In the genomic region with DNA sequence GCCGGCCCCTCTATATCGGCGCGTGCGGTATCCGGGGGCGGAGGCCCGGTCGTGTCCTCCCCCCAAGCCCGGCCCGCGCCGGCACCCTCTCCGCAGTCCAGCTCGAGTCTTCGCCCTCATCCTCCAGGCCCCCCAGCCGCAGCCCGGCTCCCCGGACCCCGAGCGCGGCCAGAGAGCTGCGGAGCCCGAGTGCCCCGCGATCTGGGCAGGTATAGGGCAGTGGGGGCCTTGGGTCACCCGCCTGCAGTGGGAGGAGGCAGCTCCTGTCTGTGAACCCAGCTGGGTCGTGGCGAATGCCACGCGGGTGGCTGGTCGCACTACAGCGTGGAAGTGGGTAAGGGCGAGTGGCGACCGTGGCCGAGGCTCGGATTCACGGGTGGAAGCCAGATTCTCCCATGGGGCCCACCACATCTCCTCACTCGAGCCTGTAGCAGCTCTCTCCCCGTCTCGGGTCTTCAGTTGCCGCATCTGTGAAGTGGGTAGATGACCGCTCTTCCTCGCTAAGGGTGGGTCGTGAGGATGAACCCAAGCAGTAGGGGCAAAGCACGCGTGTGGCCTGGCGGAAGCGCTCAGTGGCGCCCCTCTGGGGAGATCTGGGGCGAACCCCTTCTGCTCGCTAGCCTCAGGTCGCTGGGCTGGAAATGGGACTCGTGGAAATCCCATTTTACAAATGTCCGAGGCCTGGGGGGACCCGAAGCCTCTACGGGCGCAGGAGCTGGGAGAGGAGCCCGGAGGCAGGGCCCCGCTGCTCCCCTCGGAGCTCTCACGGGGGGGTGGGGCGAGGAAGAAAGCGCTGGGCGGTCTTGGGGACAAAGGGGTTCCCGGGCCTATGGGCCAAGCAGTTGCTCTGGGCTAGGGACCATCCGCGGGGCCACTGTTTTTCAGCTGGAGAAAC, we compare ENCODE assay signal across 15 cellular contexts. TPM values are rescaled to one million over a fixed set of nuclear protein-coding genes. Genes with fewer than 3 reads are reported as not detected.
A peak's percentile ranks its signal among the peaks of the same experiment; 100 is the strongest.
DNase-seq lines count a peak whose midpoint lies in the region; ATAC-seq, FAIRE-seq and TF ChIP-seq lines count a peak whose summit lies in the region.
"Had no signal": no experiment of that assay in that cellular context is flagged by ENCODE, and none has a peak within 500 bp of the region (broad histone marks: within the 10 kb centered on the region; RNA-seq: fewer than 3 reads in every experiment).

No MANE protein-coding gene starts in this region.

- H3K27me3 Mint-ChIP-seq in activated naive CD8-positive, alpha-beta T cell = peaks cover 12% of the 10 kb centered on the region
- peaks cover 34% of the 10 kb centered on the region for H3K27me3 Mint-ChIP-seq in activated naive CD8-positive, alpha-beta T cell treated with anti-CD3 and anti-CD28 coated beads, Interleukin-2, amount 50 U/mL, for 24 hours
- peaks cover 19% of the 10 kb centered on the region for H3K27me3 Mint-ChIP-seq in memory B cell
- H3K27me3 Mint-ChIP-seq in stimulated activated naive CD8-positive, alpha-beta T cell treated with anti-CD3 and anti-CD28 coated beads, Interleukin-15, amount 100 ng/mL, for 72 hours = peaks cover 52% of the 10 kb centered on the region

- intact Hi-C loops in K562 (cut with micrococcal nuclease) = no loop called here

- no peak overlapping the region for H3K4me3 ChIP-seq in K562

- peaks cover 19 to 38% of the 10 kb centered on the region in 2 experiments; a peak in 3 of 5 replicates for H3K27me3 ChIP-seq in K562 (ENCODE audit: control insufficient read depth in 2 of 2, insufficient read depth in 2 of 2, low read length in 2 of 2)

- no peak overlapping the region for H3K27ac Mint-ChIP-seq in activated naive CD8-positive, alpha-beta T cell
- H3K27ac Mint-ChIP-seq in activated naive CD8-positive, alpha-beta T cell treated with anti-CD3 and anti-CD28 coated beads, Interleukin-2, amount 50 U/mL, for 24 hours = no peak overlapping the region
- no peak overlapping the region for H3K27ac Mint-ChIP-seq in memory B cell
- no peak overlapping the region for H3K27ac Mint-ChIP-seq in stimulated activated naive CD8-positive, alpha-beta T cell treated with anti-CD3 and anti-CD28 coated beads, Interleukin-15, amount 100 ng/mL, for 72 hours

- TF ChIP-seq CTCF in K562 (IDR thresholded peaks at IDR 0.05 in 2 of 3, conservative IDR thresholded peaks at IDR 0.05 in 1 of 3; ENCODE audit: insufficient read depth in 2 of 3, low read depth in 1 of 3, low read length in 3 of 3) = peak in 2 of 3 experiments; percentile 7 to 21; a peak in 1 of 6 replicates

- H3K79me2 ChIP-seq in K562 (ENCODE audit: control insufficient read depth, insufficient read depth, low read length) = no peaks in the 10 kb centered on the region

- no peaks in the 10 kb centered on the region for H3K9me3 ChIP-seq in K562 (replicated peaks; ENCODE audit: control insufficient read depth, insufficient read depth, low read depth, low read length)

- in situ Hi-C loops in K562 (cut with MboI) = no loop called here

- no peak for TF ChIP-seq POLR2A in K562 (conservative IDR thresholded peaks at IDR 0.05)

- CTCF ChIA-PET in K562 (lab: Yijun Ruan, JAX; ENCODE audit: low intra/inter-chr PET ratio) = no interaction called here

- H3K4me2 ChIP-seq in K562 (ENCODE audit: insufficient read depth, low read length) = no peak overlapping the region

- no peak for DNase-seq in activated naive CD8-positive, alpha-beta T cell treated with anti-CD3 and anti-CD28 coated beads, Interleukin-2, amount 50 U/mL, for 24 hours
- no peak for DNase-seq in K562 (ENCODE audit: extremely low read depth in 1 of 4, low spot score in 3 of 4)
- no peak for DNase-seq in memory B cell (ENCODE audit: low spot score in 2 of 2)
- no peak for DNase-seq in stimulated activated naive CD8-positive, alpha-beta T cell treated with anti-CD3 and anti-CD28 coated beads, Interleukin-15, amount 100 ng/mL, for 72 hours
- no peak for DNase-seq in NCI-H2081 (lab: John Stamatoyannopoulos, UW)
- DNase-seq in UCSD-AML1 (lab: John Stamatoyannopoulos, UW; ENCODE audit: unreplicated experiment) = no peak
- DNase-seq: dermis blood vessel endothelial cell, NCI-H146, NCI-H526 had no signal

- BruUV-seq in K562 (replicated peaks; lab: Mats Ljungman, UMichigan) = no TSS peak

- H3K36me3 Mint-ChIP-seq in activated naive CD8-positive, alpha-beta T cell = no peaks in the 10 kb centered on the region
- no peaks in the 10 kb centered on the region for H3K36me3 Mint-ChIP-seq in activated naive CD8-positive, alpha-beta T cell treated with anti-CD3 and anti-CD28 coated beads, Interleukin-2, amount 50 U/mL, for 24 hours (ENCODE audit: low read depth)
- peaks cover 4% of the 10 kb centered on the region for H3K36me3 Mint-ChIP-seq in memory B cell

- 62% methylated on average over 30 of the region's 69 CpGs for WGBS in K562 (ENCODE audit: insufficient coverage, low coverage, missing lambda C conversion rate)

- H2AFZ ChIP-seq in K562 (ENCODE audit: low read depth, low read length) = no peak overlapping the region

- 0 out of 2 replicates have a peak, but pooled peaks cover 4% of the 10 kb centered on the region for H4K20me1 ChIP-seq in K562 (replicated peaks; ENCODE audit: control insufficient read depth, insufficient read depth, low read length)

- POLR2A ChIA-PET in K562 (lab: Yijun Ruan, JAX) = interaction anchor here (0.6 to 0.7 kb wide), 4 partner anchors 11 to 174 kb away, joined by 3 to 4 read pairs (median 3); no protein-coding TSS in a partner anchor

- peak overlapping the region; percentile 57 for H3K4me3 Mint-ChIP-seq in activated naive CD8-positive, alpha-beta T cell
- H3K4me3 Mint-ChIP-seq in activated naive CD8-positive, alpha-beta T cell treated with anti-CD3 and anti-CD28 coated beads, Interleukin-2, amount 50 U/mL, for 24 hours = no peak overlapping the region
- peak overlapping the region; percentile 43 for H3K4me3 Mint-ChIP-seq in memory B cell
- peak overlapping the region; percentile 17 to 32 for H3K4me3 Mint-ChIP-seq in stimulated activated naive CD8-positive, alpha-beta T cell treated with anti-CD3 and anti-CD28 coated beads, Interleukin-15, amount 100 ng/mL, for 72 hours
- H3K4me3 Mint-ChIP-seq: neural crest cell had no signal

- no peak for FAIRE-seq in K562 (lab: Jason Lieb, UNC)

- TF ChIP-seq RAD21 in K562 (CRISPR knock-in tag; conservative IDR thresholded peaks at IDR 0.05 in 1 of 2, IDR thresholded peaks at IDR 0.05 in 1 of 2) = no peak

- H3K9ac ChIP-seq in K562 (ENCODE audit: insufficient read depth in 1 of 2, low read depth in 2 of 2, low read length in 2 of 2) = no peak overlapping the region

- ATAC-seq in activated naive CD8-positive, alpha-beta T cell treated with anti-CD3 and anti-CD28 coated beads, Interleukin-2, amount 50 U/mL, for 24 hours = no peak
- ATAC-seq in K562 (peak; percentile 29; the same call in 1 of the 3 replicates), memory B cell (ENCODE audit: low read depth) (no peak), HG03095 (IDR thresholded peaks at IDR 0.05; ENCODE audit: unreplicated experiment) (no peak)
- peak; percentile 22 for ATAC-seq in stimulated activated naive CD8-positive, alpha-beta T cell treated with anti-CD3 and anti-CD28 coated beads, Interleukin-15, amount 100 ng/mL, for 72 hours

- TF ChIP-seq EP300 in K562 (IDR thresholded peaks at IDR 0.05; ENCODE audit: low read length) = no peak

- peaks cover 7% of the 10 kb centered on the region for H3K4me1 Mint-ChIP-seq in activated naive CD8-positive, alpha-beta T cell (ENCODE audit: low read depth)
- H3K4me1 Mint-ChIP-seq in activated naive CD8-positive, alpha-beta T cell treated with anti-CD3 and anti-CD28 coated beads, Interleukin-2, amount 50 U/mL, for 24 hours = peaks cover 8% of the 10 kb centered on the region
- H3K4me1 Mint-ChIP-seq in memory B cell = peaks cover 5% of the 10 kb centered on the region
- peaks cover 15% of the 10 kb centered on the region for H3K4me1 Mint-ChIP-seq in stimulated activated naive CD8-positive, alpha-beta T cell treated with anti-CD3 and anti-CD28 coated beads, Interleukin-15, amount 100 ng/mL, for 72 hours

- H3K36me3 ChIP-seq in K562 (ENCODE audit: control insufficient read depth, insufficient read depth, low read length) = no peaks in the 10 kb centered on the region

- H3K27ac ChIP-seq in K562 (ENCODE audit: extremely low read depth, low read depth, low read length) = no peak overlapping the region

- H3K9me1 ChIP-seq in K562 (ENCODE audit: control insufficient read depth, insufficient read depth, low read length) = no peaks in the 10 kb centered on the region

- no peaks in the 10 kb centered on the region for H3K9me3 Mint-ChIP-seq in activated naive CD8-positive, alpha-beta T cell (ENCODE audit: low read depth)
- H3K9me3 Mint-ChIP-seq in activated naive CD8-positive, alpha-beta T cell treated with anti-CD3 and anti-CD28 coated beads, Interleukin-2, amount 50 U/mL, for 24 hours = no peaks in the 10 kb centered on the region
- H3K9me3 Mint-ChIP-seq in memory B cell = no peaks in the 10 kb centered on the region
- H3K9me3 Mint-ChIP-seq in stimulated activated naive CD8-positive, alpha-beta T cell treated with anti-CD3 and anti-CD28 coated beads, Interleukin-15, amount 100 ng/mL, for 72 hours = no peaks in the 10 kb centered on the region
- H3K9me3 Mint-ChIP-seq: neural crest cell had no signal

- H3K4me1 ChIP-seq in K562 (replicated peaks in 1 of 2; ENCODE audit: control insufficient read depth in 2 of 2, insufficient read depth in 2 of 2, low read length in 2 of 2) = peaks cover 0 to 48% of the 10 kb centered on the region in 2 experiments; a peak in 4 of 5 replicates

RNA-seq across cellular contexts. Expression of gene NR5A1, which starts 1.9 kb away (rescaled TPM):
- 0.65 TPM in 1 of 2 replicates, not detected in the other for total RNA-seq in K562 (2011; cell fraction: chromatin; rRNA removed; ENCODE audit: low replicate concordance)
- total RNA-seq in K562 (2011; cell fraction: nucleolus; rRNA removed) = not detected in 2 replicates
- total RNA-seq in K562 (2011; cell fraction: nucleoplasm; rRNA removed) = 0.15 TPM in 1 of 2 replicates, not detected in the other
- 0.32 TPM in 1 of 2 replicates, not detected in the other for total RNA-seq in K562 (2014; rRNA removed)
- not detected in 2 replicates for total RNA-seq in K562 (2014; rRNA removed; fragmentation: Illumina TruSeq; extraction: Trizol)
- not detected in 2 replicates for total RNA-seq in K562 (2015; rRNA removed; fragmentation: Illumina TruSeq; extraction: Trizol)
- total RNA-seq in K562 (2021) = 0.20 and 0.40 TPM in 2 replicates
- 0.11 TPM in 1 of 2 replicates, not detected in the other for polyA plus RNA-seq in K562 (2011; rRNA removed)
- polyA plus RNA-seq in K562 (2011; cell fraction: cytosol; rRNA removed) = 0.49 TPM in 1 of 2 replicates, not detected in the other
- 0.26 TPM in 1 of 2 replicates, not detected in the other for polyA plus RNA-seq in K562 (2011; cell fraction: nucleus; rRNA removed)
- not detected in 2 replicates for polyA plus RNA-seq in K562 (2012)
- polyA plus RNA-seq in K562 (2014; fragmentation: Illumina TruSeq; extraction: Trizol) = not detected in 2 replicates
- polyA plus RNA-seq in K562 (2014; fragmentation: Nextera tagmentation; extraction: Ambion mirVana) = not detected
- polyA plus RNA-seq in K562 (2014; rRNA removed) = not detected in 2 replicates
- not detected in 2 replicates for polyA minus RNA-seq in K562 (2011; rRNA and poly(A)+ RNA removed)
- polyA minus RNA-seq in K562 (2011; cell fraction: cytosol; rRNA and poly(A)+ RNA removed) = not detected in 2 replicates
- 0.27 TPM in 1 of 2 replicates, not detected in the other for polyA minus RNA-seq in K562 (2011; cell fraction: nucleus; rRNA and poly(A)+ RNA removed)
- total RNA-seq: dermis blood vessel endothelial cell, kidney epithelial cell, RPMI7951, ureter had no signal

RNA-seq across cellular contexts. Expression of gene ADGRD2, which starts 55.0 kb away (rescaled TPM):
- not detected in 2 replicates for total RNA-seq in K562 (2011; cell fraction: chromatin; rRNA removed; ENCODE audit: low replicate concordance)
- total RNA-seq in K562 (2011; cell fraction: nucleolus; rRNA removed) = 0.17 TPM in 1 of 2 replicates, not detected in the other
- total RNA-seq in K562 (2011; cell fraction: nucleoplasm; rRNA removed) = not detected in 2 replicates
- total RNA-seq in K562 (2014; rRNA removed) = not detected in 2 replicates
- total RNA-seq in K562 (2014; rRNA removed; fragmentation: Illumina TruSeq; extraction: Trizol) = not detected in 2 replicates
- not detected in 2 replicates for total RNA-seq in K562 (2015; rRNA removed; fragmentation: Illumina TruSeq; extraction: Trizol)
- total RNA-seq in K562 (2021) = not detected in 2 replicates
- polyA plus RNA-seq in K562 (2011; rRNA removed) = not detected in 2 replicates
- polyA plus RNA-seq in K562 (2011; cell fraction: cytosol; rRNA removed) = not detected in 2 replicates
- polyA plus RNA-seq in K562 (2011; cell fraction: nucleus; rRNA removed) = 0.28 TPM in 1 of 2 replicates, not detected in the other
- polyA plus RNA-seq in K562 (2012) = not detected in 2 replicates
- polyA plus RNA-seq in K562 (2014; fragmentation: Illumina TruSeq; extraction: Trizol) = not detected in 2 replicates
- polyA plus RNA-seq in K562 (2014; fragmentation: Nextera tagmentation; extraction: Ambion mirVana) = not detected
- polyA plus RNA-seq in K562 (2014; rRNA removed) = not detected in 2 replicates
- polyA minus RNA-seq in K562 (2011; rRNA and poly(A)+ RNA removed) = not detected in 2 replicates
- not detected in 2 replicates for polyA minus RNA-seq in K562 (2011; cell fraction: cytosol; rRNA and poly(A)+ RNA removed)
- polyA minus RNA-seq in K562 (2011; cell fraction: nucleus; rRNA and poly(A)+ RNA removed) = not detected in 2 replicates
- total RNA-seq: dermis blood vessel endothelial cell, kidney epithelial cell, RPMI7951 had no signal

Comparison
In these comparisons a context has a peak if more than half of its experiments do, and no peak if none do; other contexts are left out.
1. ATAC-seq: peak in K562 (single experiment) and stimulated activated naive CD8-positive, alpha-beta T cell treated with anti-CD3 and anti-CD28 coated beads, Interleukin-15, amount 100 ng/mL, for 72 hours (single experiment); none in activated naive CD8-positive, alpha-beta T cell treated with anti-CD3 and anti-CD28 coated beads, Interleukin-2, amount 50 U/mL, for 24 hours (single experiment), memory B cell (single experiment) and HG03095 (single experiment).